Comparison of ENCODE assay signal across 8 cellular contexts in the genomic region with DNA sequence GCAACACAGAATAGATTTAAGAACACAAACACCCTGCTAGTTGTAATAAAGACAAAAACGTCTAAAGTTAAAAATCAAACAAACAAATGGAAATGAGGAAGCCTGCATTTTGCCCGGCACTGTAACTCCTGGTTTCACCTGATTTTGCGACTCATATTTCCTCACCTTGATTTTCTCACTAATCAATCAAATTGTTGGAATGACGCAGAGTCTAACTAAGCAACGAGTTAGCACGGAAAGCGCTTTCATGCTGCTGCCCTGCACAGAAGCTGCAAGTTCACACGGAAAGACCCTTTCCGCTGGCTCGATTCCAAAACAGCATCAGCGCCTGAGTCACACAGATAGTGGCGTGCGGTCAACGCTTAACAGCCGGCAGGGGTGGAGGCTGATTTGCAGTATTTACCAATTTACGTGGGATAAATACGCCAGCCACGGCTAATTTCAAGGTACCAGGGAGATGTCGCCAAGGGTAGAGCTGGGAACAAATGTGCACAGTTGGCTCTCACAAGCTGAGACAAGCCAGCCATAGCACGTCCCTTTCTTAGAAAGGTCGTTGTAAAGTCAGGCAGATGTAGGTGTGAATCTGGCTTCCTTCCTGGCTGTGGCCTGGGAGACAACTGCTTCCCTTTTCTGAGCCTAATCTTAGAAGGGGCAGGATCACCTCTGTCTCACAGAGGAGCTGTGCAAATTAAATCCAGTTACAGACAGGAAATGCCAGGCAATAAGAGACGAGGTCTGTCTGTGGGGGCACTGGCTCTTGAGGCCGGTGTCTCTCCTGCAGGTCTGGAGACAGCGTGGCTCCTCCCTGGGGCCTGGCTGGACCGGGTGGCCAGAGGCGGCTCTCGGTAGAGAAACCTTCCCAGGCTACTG.
DNase-seq lines count a peak whose midpoint lies in the region; ATAC-seq, FAIRE-seq and TF ChIP-seq lines count a peak whose summit lies in the region.

No MANE protein-coding gene starts in this region.

- POLR2A ChIA-PET in IMR-90 (lab: Charles Lee; ENCODE audit: unreplicated experiment) = no interaction called here

- no peak overlapping the region; the same call in 1 of the 2 replicates for H3K18ac ChIP-seq in IMR-90 (ENCODE audit: low read depth, low read length)

- H2BK5ac ChIP-seq in IMR-90 (ENCODE audit: low read depth, low read length, poor library complexity, severe bottlenecking) = no peak overlapping the region

- H3K9me1 ChIP-seq in IMR-90 (ENCODE audit: insufficient read depth, low read length) = no peaks in the 10 kb centered on the region

- H3K79me1 ChIP-seq in IMR-90 (ENCODE audit: low read depth in 1 of 2, low read length in 2 of 2) = no peaks in the 10 kb centered on the region

- H2BK120ac ChIP-seq in IMR-90 (ENCODE audit: low read depth, low read length) = no peak overlapping the region

- H2BK15ac ChIP-seq in IMR-90 (ENCODE audit: low read depth, low read length) = no peak overlapping the region

- no peak overlapping the region for H3K14ac ChIP-seq in IMR-90 (replicated peaks; ENCODE audit: low read depth, low read length)

- no peak overlapping the region for H3K4ac ChIP-seq in IMR-90 (ENCODE audit: low read depth, low read length)

- CTCF ChIA-PET in IMR-90 (lab: Yijun Ruan, JAX) = no interaction called here

- DNase-seq in IMR-90 (peak; percentile 88), T-helper 22 cell (ENCODE audit: low read depth) (peak; percentile 79), astrocyte of the spinal cord (ENCODE audit: low read depth, low spot score) (peak; percentile 64), left lung (peak in 1 of 2 donors; percentile 58), H54 (ENCODE audit: insufficient read length, low spot score) (no peak)
- DNase-seq in stimulated activated CD8-positive, alpha-beta memory T cell treated with anti-CD3 and anti-CD28 coated beads, Interleukin-15, amount 100 ng/mL, for 24 hours (ENCODE audit: low read depth) = peak; percentile 45

- TF ChIP-seq RAD21 in IMR-90 (IDR thresholded peaks at IDR 0.05; ENCODE audit: low read length) = no peak

- no peak for FAIRE-seq in H54 (lab: Jason Lieb, UNC)

- no peak overlapping the region for H3K56ac ChIP-seq in IMR-90 (ENCODE audit: extremely low read depth, insufficient read depth, low read length)

- no peak overlapping the region for H2AK5ac ChIP-seq in IMR-90 (ENCODE audit: low read depth, low read length)

- no peak overlapping the region for H3K23ac ChIP-seq in IMR-90 (ENCODE audit: low read depth, low read length)

- H3K4me1 ChIP-seq in BLaER1 (peaks cover 91% of the 10 kb centered on the region), IMR-90 (ENCODE audit: control insufficient read depth, insufficient read depth, low read length) (peaks cover 11% of the 10 kb centered on the region; the same call in 1 of the 2 replicates), left lung (peaks cover 12 to 27% of the 10 kb centered on the region in 2 donors)

- H4K91ac ChIP-seq in IMR-90 (ENCODE audit: insufficient read depth, low read depth, low read length) = no peak overlapping the region

- H4K5ac ChIP-seq in IMR-90 (ENCODE audit: low read depth, low read length) = no peak overlapping the region

- H3K9me3 ChIP-seq in BLaER1 (no peaks in the 10 kb centered on the region), IMR-90 (ENCODE audit: control insufficient read depth, insufficient read depth, low read length) (no peaks in the 10 kb centered on the region), left lung (no peaks in the 10 kb centered on the region)

- 4% methylated on average over 16 of the region's 27 CpGs; no CpG with 5 or more reads in 1 of the 2 experiments for WGBS in IMR-90 (ENCODE audit: extremely low coverage in 2 of 2, insufficient read length in 1 of 2), 2 experiments

- peak; percentile 79 for ATAC-seq in GM19463 (IDR thresholded peaks at IDR 0.05; ENCODE audit: unreplicated experiment)
- ATAC-seq in IMR-90 (ENCODE audit: low read depth) = peak; percentile 66
- ATAC-seq in left lung = peak; percentile 51

- no peak overlapping the region for H4K8ac ChIP-seq in IMR-90 (ENCODE audit: low read depth in 2 of 2, low read length in 2 of 2)

- peak overlapping the region; percentile 42 for H3K4me3 ChIP-seq in BLaER1
- H3K4me3 ChIP-seq in IMR-90 (ENCODE audit: insufficient read depth, low read depth, low read length) = no peak overlapping the region
- H3K4me3 ChIP-seq in astrocyte of the spinal cord (ENCODE audit: low read depth, low read length) = no peak overlapping the region
- no peak overlapping the region for H3K4me3 ChIP-seq in left lung

- H3K27ac ChIP-seq in BLaER1 (peak overlapping the region; percentile 77), IMR-90 (ENCODE audit: insufficient read depth, low read length) (no peak overlapping the region), left lung (peak overlapping the region in 1 of 2 donors; percentile 9)

- H4K20me1 ChIP-seq in BLaER1 (no peaks in the 10 kb centered on the region), IMR-90 (ENCODE audit: insufficient read depth, low read length) (no peaks in the 10 kb centered on the region)

- dilution Hi-C loops in IMR-90 (cut with HindIII; ENCODE audit: low sequenced_read_pairs, unreplicated experiment) = no loop called here

- in situ Hi-C loops in IMR-90 (cut with MboI; ENCODE audit: low sequenced_read_pairs) = no loop called here
- in situ Hi-C loops in astrocyte of the spinal cord (cut with HindIII; ENCODE audit: low sequenced_read_pairs) = no loop called here

- H2AFZ ChIP-seq in IMR-90 (replicated peaks; ENCODE audit: low read length, poor library complexity) = no peak overlapping the region

- no peaks in the 10 kb centered on the region for H3K36me3 ChIP-seq in BLaER1
- H3K36me3 ChIP-seq in IMR-90 (ENCODE audit: control insufficient read depth, insufficient read depth, low read length) = no peaks in the 10 kb centered on the region
- H3K36me3 ChIP-seq in left lung = no peaks in the 10 kb centered on the region

- intact Hi-C loops in IMR-90 (cut with micrococcal nuclease) (loop anchor here (5.0 kb wide), 1 partner anchor 548 kb away; a partner anchor contains a TSS), left lung (cut with DNase I) (no loop called here)

- H2AK9ac ChIP-seq in IMR-90 (replicated peaks; ENCODE audit: low read depth, low read length, poor library complexity) = no peak overlapping the region

- TF ChIP-seq POLR2A in IMR-90 (IDR thresholded peaks at IDR 0.05; ENCODE audit: low read depth, low read length) (no peak), H54 (IDR thresholded peaks at IDR 0.05; ENCODE audit: low read depth, low read length) (no peak)

- peak overlapping the region; percentile 47 for H3K9ac ChIP-seq in BLaER1
- H3K9ac ChIP-seq in IMR-90 (ENCODE audit: low read depth, low read length) = no peak overlapping the region

- H2BK20ac ChIP-seq in IMR-90 (ENCODE audit: low read depth, low read length) = no peak overlapping the region

- TF ChIP-seq CTCF in IMR-90 (conservative IDR thresholded peaks at IDR 0.05; ENCODE audit: low read depth, low read length) (no peak), astrocyte of the spinal cord (IDR thresholded peaks at IDR 0.05; ENCODE audit: low read depth, low read length) (no peak), left lung (IDR thresholded peaks at IDR 0.05) (no peak)

- peak overlapping the region; percentile 84 for H3K4me2 ChIP-seq in BLaER1
- H3K4me2 ChIP-seq in IMR-90 (ENCODE audit: low read depth, low read length) = peak overlapping the region; percentile 37; the same call in 1 of the 2 replicates

- no TSS peak for BruUV-seq in IMR-90 (replicated peaks; lab: Mats Ljungman, UMichigan)

- H3K27me3 ChIP-seq in BLaER1 = no peaks in the 10 kb centered on the region
- peaks cover 75% of the 10 kb centered on the region for H3K27me3 ChIP-seq in IMR-90 (ENCODE audit: control insufficient read depth, insufficient read depth, low read length)
- H3K27me3 ChIP-seq in left lung = peaks cover 0 to 22% of the 10 kb centered on the region in 2 donors

TF ChIP-seq in IMR-90, 13 proteins besides CTCF, POLR2A, EP300 and RAD21:
- TF ChIP-seq CHD1 (IDR thresholded peaks at IDR 0.05; ENCODE audit: low read depth, low read length) = no peak
- peak; percentile 59 for TF ChIP-seq FOS (IDR thresholded peaks at IDR 0.05; ENCODE audit: low read depth, low read length)
- TF ChIP-seq CEBPB (IDR thresholded peaks at IDR 0.05; ENCODE audit: low read depth, low read length) = no peak
- TF ChIP-seq, protein P1, sequence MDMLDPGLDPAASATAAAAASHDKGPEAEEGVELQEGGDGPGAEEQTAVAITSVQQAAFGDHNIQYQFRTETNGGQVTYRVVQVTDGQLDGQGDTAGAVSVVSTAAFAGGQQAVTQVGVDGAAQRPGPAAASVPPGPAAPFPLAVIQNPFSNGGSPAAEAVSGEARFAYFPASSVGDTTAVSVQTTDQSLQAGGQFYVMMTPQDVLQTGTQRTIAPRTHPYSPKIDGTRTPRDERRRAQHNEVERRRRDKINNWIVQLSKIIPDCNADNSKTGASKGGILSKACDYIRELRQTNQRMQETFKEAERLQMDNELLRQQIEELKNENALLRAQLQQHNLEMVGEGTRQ (IDR thresholded peaks at IDR 0.05; ENCODE audit: low read depth, low read length) = no peak
- TF ChIP-seq MAZ (IDR thresholded peaks at IDR 0.05; ENCODE audit: borderline replicate concordance, low read depth, low read length) = no peak
- no peak for TF ChIP-seq MAFK (IDR thresholded peaks at IDR 0.05; ENCODE audit: low read depth, low read length)
- TF ChIP-seq BHLHE40 (IDR thresholded peaks at IDR 0.05; ENCODE audit: low read depth, low read length) = peak; percentile 75
- no peak; the same call in 1 of the 2 replicates for TF ChIP-seq NFE2L2 (IDR thresholded peaks at IDR 0.05; ENCODE audit: low read depth, low read length)
TF ChIP-seq in IMR-90: peak in this region for 2.
